Comparison of ENCODE assay signal across 8 cellular contexts in genomic region chr7:24877790-24878311, GRCh38.
DNase-seq lines count a peak whose midpoint lies in the region; ATAC-seq and TF ChIP-seq lines count a peak whose summit lies in the region.

No MANE protein-coding gene starts in this region.

- H3K36me3 Mint-ChIP-seq in activated CD8-positive, alpha-beta T cell treated with anti-CD3 and anti-CD28 coated beads for 36 hours (ENCODE audit: low read depth) = peaks cover 11% of the 10 kb centered on the region
- peaks cover 3% of the 10 kb centered on the region for H3K36me3 Mint-ChIP-seq in effector memory CD8-positive, alpha-beta T cell (ENCODE audit: insufficient read depth)

- no peak for DNase-seq in Right ventricle myocardium superior
- no peak for DNase-seq in left ventricle myocardium inferior
- peak; percentile 67 for DNase-seq in activated CD8-positive, alpha-beta T cell treated with anti-CD3 and anti-CD28 coated beads for 36 hours
- peak; percentile 65 for DNase-seq in medulla oblongata (ENCODE audit: extremely low spot score)
- no peak for DNase-seq in effector memory CD8-positive, alpha-beta T cell
- no peak for DNase-seq in HEK293T (ENCODE audit: extremely low spot score)
- DNase-seq in SIG-M5 treated with dmso at 0.1 percent for 504 hours (lab: John Stamatoyannopoulos, UW; ENCODE audit: unreplicated experiment) = no peak

- peaks cover 9% of the 10 kb centered on the region for H3K4me1 ChIP-seq in left ventricle myocardium inferior

- CTCF ChIA-PET in activated CD8-positive, alpha-beta T cell treated with anti-CD3 and anti-CD28 coated beads for 36 hours (lab: Charles Lee) = interaction anchor here (0.7 to 2.6 kb wide), 3 partner anchors 44 to 104 kb away, joined by 3 to 11 read pairs (median 4); no protein-coding TSS in a partner anchor
- CTCF ChIA-PET in HEK293T (lab: Yijun Ruan, JAX) = interaction anchor here (0.7 kb wide), 1 partner anchor 8 kb away, joined by 3 read pairs; no protein-coding TSS in a partner anchor

- no peaks in the 10 kb centered on the region for H3K9me3 ChIP-seq in left ventricle myocardium inferior (replicated peaks)

- H3K27ac ChIP-seq in left ventricle myocardium inferior (replicated peaks) = no peak overlapping the region

- TF ChIP-seq CTCF in left ventricle myocardium inferior (IDR thresholded peaks at IDR 0.05; ENCODE audit: borderline replicate concordance) = no peak
- TF ChIP-seq CTCF in activated CD8-positive, alpha-beta T cell treated with anti-CD3 and anti-CD28 coated beads for 36 hours (IDR thresholded peaks at IDR 0.05) = no peak

- no peak overlapping the region for H3K4me3 ChIP-seq in left ventricle myocardium inferior

- H3K4me1 Mint-ChIP-seq in activated CD8-positive, alpha-beta T cell treated with anti-CD3 and anti-CD28 coated beads for 36 hours (ENCODE audit: low read depth) = peaks cover 37% of the 10 kb centered on the region
- H3K4me1 Mint-ChIP-seq in effector memory CD8-positive, alpha-beta T cell (ENCODE audit: low read depth in 2 of 2) = peaks cover 10 to 12% of the 10 kb centered on the region in 2 donors

- H3K36me3 ChIP-seq in left ventricle myocardium inferior = no peaks in the 10 kb centered on the region

- peak overlapping the region; percentile 79 for H3K27ac Mint-ChIP-seq in activated CD8-positive, alpha-beta T cell treated with anti-CD3 and anti-CD28 coated beads for 36 hours
- no peak overlapping the region for H3K27ac Mint-ChIP-seq in effector memory CD8-positive, alpha-beta T cell

- no peaks in the 10 kb centered on the region for H3K27me3 ChIP-seq in left ventricle myocardium inferior (ENCODE audit: low read depth)

- ATAC-seq in Right ventricle myocardium superior (ENCODE audit: poor library complexity) = peak; percentile 77
- peak; percentile 71 for ATAC-seq in HG03060 (IDR thresholded peaks at IDR 0.05; ENCODE audit: low read depth, unreplicated experiment)
- peak; percentile 95 for ATAC-seq in activated CD8-positive, alpha-beta T cell treated with anti-CD3 and anti-CD28 coated beads for 36 hours
- ATAC-seq in effector memory CD8-positive, alpha-beta T cell (replicated peaks) = no peak

- intact Hi-C loops in Right ventricle myocardium superior (cut with DNase I) (no loop called here), left ventricle myocardium inferior (cut with micrococcal nuclease) (no loop called here)
- intact Hi-C loops in activated CD8-positive, alpha-beta T cell treated with anti-CD3 and anti-CD28 coated beads for 36 hours (cut with micrococcal nuclease) = no loop called here

- H3K9me3 Mint-ChIP-seq in activated CD8-positive, alpha-beta T cell treated with anti-CD3 and anti-CD28 coated beads for 36 hours = no peaks in the 10 kb centered on the region
- no peaks in the 10 kb centered on the region for H3K9me3 Mint-ChIP-seq in effector memory CD8-positive, alpha-beta T cell

- peak overlapping the region; percentile 34 for H3K4me3 Mint-ChIP-seq in activated CD8-positive, alpha-beta T cell treated with anti-CD3 and anti-CD28 coated beads for 36 hours
- H3K4me3 Mint-ChIP-seq in effector memory CD8-positive, alpha-beta T cell = no peak overlapping the region

- no peaks in the 10 kb centered on the region for H3K27me3 Mint-ChIP-seq in activated CD8-positive, alpha-beta T cell treated with anti-CD3 and anti-CD28 coated beads for 36 hours
- no peaks in the 10 kb centered on the region for H3K27me3 Mint-ChIP-seq in effector memory CD8-positive, alpha-beta T cell

- POLR2A ChIA-PET in activated CD8-positive, alpha-beta T cell treated with anti-CD3 and anti-CD28 coated beads for 36 hours (lab: Charles Lee) = interaction anchor here (0.5 to 1.8 kb wide), 7 partner anchors 11 to 390 kb away, joined by 3 to 6 read pairs (median 3); partner anchors contain the start of gene OSBPL3
- POLR2A ChIA-PET in HEK293T (lab: Yijun Ruan, JAX) = interaction anchor here (1.1 to 1.5 kb wide), 2 partner anchors 11 to 102 kb away, joined by 3 to 4 read pairs; partner anchors contain the start of gene OSBPL3

TF ChIP-seq in HEK293T, 16 proteins besides CTCF, POLR2A, EP300 and RAD21:
- TF ChIP-seq BHLHE40 (IDR thresholded peaks at IDR 0.05; ENCODE audit: borderline replicate concordance) (no peak), LEF1 (IDR thresholded peaks at IDR 0.05; ENCODE audit: borderline replicate concordance) (no peak), FOXA1 (IDR thresholded peaks at IDR 0.05) (no peak), ARNT (IDR thresholded peaks at IDR 0.05) (no peak), SUZ12 (IDR thresholded peaks at IDR 0.05) (no peak), PKNOX1 (IDR thresholded peaks at IDR 0.05) (no peak), HDGF (IDR thresholded peaks at IDR 0.05; ENCODE audit: borderline replicate concordance) (no peak), TARDBP (IDR thresholded peaks at IDR 0.05) (no peak), FOXK2 (IDR thresholded peaks at IDR 0.05) (no peak), CTBP1 (IDR thresholded peaks at IDR 0.05; ENCODE audit: borderline replicate concordance) (no peak), FOXM1 (IDR thresholded peaks at IDR 0.05; ENCODE audit: borderline replicate concordance) (no peak), ELF4 (IDR thresholded peaks at IDR 0.05) (no peak), NFRKB (IDR thresholded peaks at IDR 0.05) (no peak)
TF ChIP-seq in HEK293T: peak in this region for 0.

Comparison
In these comparisons a context has a peak if more than half of its experiments do, and no peak if none do; other contexts are left out.
1. DNase-seq: peak in activated CD8-positive, alpha-beta T cell treated with anti-CD3 and anti-CD28 coated beads for 36 hours (single experiment) and medulla oblongata (single experiment); none in Right ventricle myocardium superior (single experiment), left ventricle myocardium inferior (single experiment), effector memory CD8-positive, alpha-beta T cell (0 of 3), HEK293T (single experiment) and SIG-M5 treated with dmso at 0.1 percent for 504 hours (single experiment).